In genomic region chr13:77544365-77544764, GRCh38 we compare ENCODE assay signal across 10 cellular contexts. TPM values are rescaled to one million over a fixed set of nuclear protein-coding genes. Genes with fewer than 3 reads are reported as not detected.
DNase-seq lines count a peak whose midpoint lies in the region; ATAC-seq lines count a peak whose summit lies in the region.
"Had no signal": no experiment of that assay in that cellular context is flagged by ENCODE, and none has a peak within 500 bp of the region (broad histone marks: within the 10 kb centered on the region; RNA-seq: fewer than 3 reads in every experiment).

No MANE protein-coding gene starts in this region.

- H3K36me3 ChIP-seq in esophagus (ENCODE audit: control insufficient read depth in 2 of 2, insufficient read depth in 2 of 2, low read length in 1 of 2) = peaks cover 0 to 3% of the 10 kb centered on the region in 2 donors
- H3K36me3 ChIP-seq: SJSA1 had no signal

- no peaks in the 10 kb centered on the region for H3K9me3 ChIP-seq in esophagus (ENCODE audit: control insufficient read depth in 2 of 2, insufficient read depth in 1 of 2, low read depth in 1 of 2, low read length in 1 of 2)
- H3K9me3 ChIP-seq: SJSA1 had no signal

- WGBS in esophagus, 2 donors = 14 to 30% methylated on average over 1 of the region's 1 CpG

- peak overlapping the region in 1 of 2 donors; percentile 46 for H3K27ac ChIP-seq in esophagus (ENCODE audit: low read depth in 2 of 2, low read length in 1 of 2)
- H3K27ac ChIP-seq: SJSA1 had no signal

- no peak for ATAC-seq in GM19397 (IDR thresholded peaks at IDR 0.05; ENCODE audit: unreplicated experiment)
- no peak for ATAC-seq in activated CD4-positive, CD25-positive, alpha-beta regulatory T cell treated with anti-CD3 and anti-CD28 coated beads, Interleukin-2, amount 50 U/mL, for 24 hours
- no peak for ATAC-seq in HG03039 (IDR thresholded peaks at IDR 0.05; ENCODE audit: unreplicated experiment)

- peak overlapping the region; percentile 14 to 27 for H3K4me3 ChIP-seq in esophagus (ENCODE audit: low read depth in 1 of 2, low read length in 2 of 2)
- H3K4me3 ChIP-seq: SJSA1 had no signal

- H3K4me1 ChIP-seq in esophagus (ENCODE audit: control insufficient read depth in 2 of 2, insufficient read depth in 2 of 2, low read length in 1 of 2) = peaks cover 2 to 3% of the 10 kb centered on the region in 2 donors
- H3K4me1 ChIP-seq: SJSA1 had no signal

- in situ Hi-C loops in ACHN (cut with HindIII; ENCODE audit: low pct_ligation_motif_present, low pct_unique_long_range_greater_than_20kb, low sequenced_read_pairs) = no loop called here

- DNase-seq in ACHN (peak; percentile 38), NCI-H2029 (lab: John Stamatoyannopoulos, UW) (peak; percentile 14), myocyte (ENCODE audit: low read depth) (peak; percentile 24), DMS153 treated with DMSO at 0.1 percent for 48 hours (lab: John Stamatoyannopoulos, UW; ENCODE audit: unreplicated experiment) (no peak)

- H3K27me3 ChIP-seq in esophagus (ENCODE audit: control insufficient read depth in 1 of 2, insufficient read depth in 2 of 2, low read length in 2 of 2) = no peaks in the 10 kb centered on the region
- H3K27me3 ChIP-seq: SJSA1 had no signal

RNA-seq across cellular contexts. Expression of gene SCEL, which starts 8.9 kb away (rescaled TPM):
- polyA plus RNA-seq in esophagus = 100 to 1,000 TPM; 319 to 528 TPM
- total RNA-seq in myocyte = not detected in 2 replicates
- polyA plus RNA-seq in myocyte (2012) = not detected
- total RNA-seq: SJSA1 had no signal
- polyA plus RNA-seq: BJ had no signal
